ENCODE assay signal across 2 cellular contexts in genomic region chr14:96242126-96242525, GRCh38.
TF ChIP-seq lines count a peak whose summit lies in the region.

No MANE protein-coding gene starts in this region.

TF ChIP-seq in HepG2, 621 proteins besides CTCF, POLR2A, EP300 and RAD21:
- TF ChIP-seq JUND (CRISPR knock-in tag; IDR thresholded peaks at IDR 0.05) (no peak), CEBPB (IDR thresholded peaks at IDR 0.05; ENCODE audit: borderline replicate concordance, low read depth, low read length) (0 out of 2 replicates have a peak, but pooled peaks have one; percentile 60)

TF ChIP-seq in IMR-90, 13 proteins besides CTCF, POLR2A, EP300 and RAD21:
- TF ChIP-seq USF2 (IDR thresholded peaks at IDR 0.05; ENCODE audit: low read depth, low read length) (no peak), CEBPB (IDR thresholded peaks at IDR 0.05; ENCODE audit: low read depth, low read length) (peak; percentile 74)
